ENCODE assay signal across 1 cellular context in the genomic region with DNA sequence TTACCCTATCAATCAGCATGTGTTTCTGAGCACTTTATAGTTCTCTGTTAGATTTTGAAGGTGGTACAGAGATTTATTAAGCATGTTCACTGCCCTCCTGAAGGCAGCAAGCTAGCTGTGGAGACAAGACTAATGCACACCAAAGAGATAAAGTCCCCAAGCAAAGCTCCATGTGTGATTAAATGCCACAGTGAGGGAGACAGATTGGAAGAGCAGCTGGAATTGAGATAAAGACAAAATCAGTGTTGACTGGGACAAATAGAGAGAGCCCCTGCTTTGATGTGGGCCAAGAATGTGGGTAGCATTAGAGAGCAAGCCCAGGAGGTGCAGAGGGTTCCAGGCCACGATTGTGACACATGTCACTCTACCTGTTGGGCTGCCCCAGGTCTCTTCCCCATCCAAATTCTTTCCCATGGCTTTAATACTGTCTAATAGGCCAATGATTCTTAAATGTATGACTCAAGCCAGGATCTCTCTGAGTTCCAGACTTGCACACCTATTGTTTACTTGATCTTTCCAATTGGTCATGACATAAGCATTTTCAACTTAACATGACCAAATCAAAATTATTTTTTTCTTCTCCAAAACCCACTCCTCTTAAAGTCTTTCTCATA.
TF ChIP-seq lines count a peak whose summit lies in the region.

No MANE protein-coding gene starts in this region.

TF ChIP-seq in GM23338, 12 proteins besides CTCF, POLR2A, EP300 and RAD21:
- TF ChIP-seq, protein P1, sequence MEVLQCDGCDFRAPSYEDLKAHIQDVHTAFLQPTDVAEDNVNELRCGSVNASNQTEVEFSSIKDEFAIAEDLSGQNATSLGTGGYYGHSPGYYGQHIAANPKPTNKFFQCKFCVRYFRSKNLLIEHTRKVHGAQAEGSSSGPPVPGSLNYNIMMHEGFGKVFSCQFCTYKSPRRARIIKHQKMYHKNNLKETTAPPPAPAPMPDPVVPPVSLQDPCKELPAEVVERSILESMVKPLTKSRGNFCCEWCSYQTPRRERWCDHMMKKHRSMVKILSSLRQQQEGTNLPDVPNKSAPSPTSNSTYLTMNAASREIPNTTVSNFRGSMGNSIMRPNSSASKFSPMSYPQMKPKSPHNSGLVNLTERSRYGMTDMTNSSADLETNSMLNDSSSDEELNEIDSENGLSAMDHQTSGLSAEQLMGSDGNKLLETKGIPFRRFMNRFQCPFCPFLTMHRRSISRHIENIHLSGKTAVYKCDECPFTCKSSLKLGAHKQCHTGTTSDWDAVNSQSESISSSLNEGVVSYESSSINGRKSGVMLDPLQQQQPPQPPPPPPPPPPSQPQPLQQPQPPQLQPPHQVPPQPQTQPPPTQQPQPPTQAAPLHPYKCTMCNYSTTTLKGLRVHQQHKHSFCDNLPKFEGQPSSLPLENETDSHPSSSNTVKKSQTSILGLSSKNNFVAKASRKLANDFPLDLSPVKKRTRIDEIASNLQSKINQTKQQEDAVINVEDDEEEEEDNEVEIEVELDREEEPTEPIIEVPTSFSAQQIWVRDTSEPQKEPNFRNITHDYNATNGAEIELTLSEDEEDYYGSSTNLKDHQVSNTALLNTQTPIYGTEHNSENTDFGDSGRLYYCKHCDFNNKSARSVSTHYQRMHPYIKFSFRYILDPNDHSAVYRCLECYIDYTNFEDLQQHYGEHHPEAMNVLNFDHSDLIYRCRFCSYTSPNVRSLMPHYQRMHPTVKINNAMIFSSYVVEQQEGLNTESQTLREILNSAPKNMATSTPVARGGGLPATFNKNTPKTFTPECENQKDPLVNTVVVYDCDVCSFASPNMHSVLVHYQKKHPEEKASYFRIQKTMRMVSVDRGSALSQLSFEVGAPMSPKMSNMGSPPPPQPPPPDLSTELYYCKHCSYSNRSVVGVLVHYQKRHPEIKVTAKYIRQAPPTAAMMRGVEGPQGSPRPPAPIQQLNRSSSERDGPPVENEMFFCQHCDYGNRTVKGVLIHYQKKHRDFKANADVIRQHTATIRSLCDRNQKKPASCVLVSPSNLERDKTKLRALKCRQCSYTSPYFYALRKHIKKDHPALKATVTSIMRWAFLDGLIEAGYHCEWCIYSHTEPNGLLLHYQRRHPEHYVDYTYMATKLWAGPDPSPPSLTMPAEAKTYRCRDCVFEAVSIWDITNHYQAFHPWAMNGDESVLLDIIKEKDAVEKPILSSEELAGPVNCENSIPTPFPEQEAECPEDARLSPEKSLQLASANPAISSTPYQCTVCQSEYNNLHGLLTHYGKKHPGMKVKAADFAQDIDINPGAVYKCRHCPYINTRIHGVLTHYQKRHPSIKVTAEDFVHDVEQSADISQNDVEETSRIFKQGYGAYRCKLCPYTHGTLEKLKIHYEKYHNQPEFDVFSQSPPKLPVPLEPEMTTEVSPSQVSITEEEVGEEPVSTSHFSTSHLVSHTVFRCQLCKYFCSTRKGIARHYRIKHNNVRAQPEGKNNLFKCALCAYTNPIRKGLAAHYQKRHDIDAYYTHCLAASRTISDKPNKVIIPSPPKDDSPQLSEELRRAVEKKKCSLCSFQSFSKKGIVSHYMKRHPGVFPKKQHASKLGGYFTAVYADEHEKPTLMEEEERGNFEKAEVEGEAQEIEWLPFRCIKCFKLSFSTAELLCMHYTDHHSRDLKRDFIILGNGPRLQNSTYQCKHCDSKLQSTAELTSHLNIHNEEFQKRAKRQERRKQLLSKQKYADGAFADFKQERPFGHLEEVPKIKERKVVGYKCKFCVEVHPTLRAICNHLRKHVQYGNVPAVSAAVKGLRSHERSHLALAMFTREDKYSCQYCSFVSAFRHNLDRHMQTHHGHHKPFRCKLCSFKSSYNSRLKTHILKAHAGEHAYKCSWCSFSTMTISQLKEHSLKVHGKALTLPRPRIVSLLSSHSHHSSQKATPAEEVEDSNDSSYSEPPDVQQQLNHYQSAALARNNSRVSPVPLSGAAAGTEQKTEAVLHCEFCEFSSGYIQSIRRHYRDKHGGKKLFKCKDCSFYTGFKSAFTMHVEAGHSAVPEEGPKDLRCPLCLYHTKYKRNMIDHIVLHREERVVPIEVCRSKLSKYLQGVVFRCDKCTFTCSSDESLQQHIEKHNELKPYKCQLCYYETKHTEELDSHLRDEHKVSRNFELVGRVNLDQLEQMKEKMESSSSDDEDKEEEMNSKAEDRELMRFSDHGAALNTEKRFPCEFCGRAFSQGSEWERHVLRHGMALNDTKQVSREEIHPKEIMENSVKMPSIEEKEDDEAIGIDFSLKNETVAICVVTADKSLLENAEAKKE (CRISPR knock-in tag; IDR thresholded peaks at IDR 0.05) = no peak
- TF ChIP-seq CREB1 (CRISPR knock-in tag; IDR thresholded peaks at IDR 0.05; ENCODE audit: low read depth) (no peak), NANOG (IDR thresholded peaks at IDR 0.05; ENCODE audit: borderline replicate concordance) (no peak), JUNB (IDR thresholded peaks at IDR 0.05; ENCODE audit: unreplicated experiment) (no peak), EZH2 (IDR thresholded peaks at IDR 0.05; ENCODE audit: low read depth, unreplicated experiment) (no peak), STAT1 (IDR thresholded peaks at IDR 0.05; ENCODE audit: unreplicated experiment) (no peak), ZNF331 (CRISPR knock-in tag; IDR thresholded peaks at IDR 0.05; ENCODE audit: low read depth) (no peak), EZH2phosphoT487 (IDR thresholded peaks at IDR 0.05; ENCODE audit: unreplicated experiment) (no peak), POLR2AphosphoS5 (IDR thresholded peaks at IDR 0.05; ENCODE audit: low read depth) (no peak), ZNF114 (CRISPR knock-in tag; IDR thresholded peaks at IDR 0.05) (no peak)
- TF ChIP-seq, protein P2, sequence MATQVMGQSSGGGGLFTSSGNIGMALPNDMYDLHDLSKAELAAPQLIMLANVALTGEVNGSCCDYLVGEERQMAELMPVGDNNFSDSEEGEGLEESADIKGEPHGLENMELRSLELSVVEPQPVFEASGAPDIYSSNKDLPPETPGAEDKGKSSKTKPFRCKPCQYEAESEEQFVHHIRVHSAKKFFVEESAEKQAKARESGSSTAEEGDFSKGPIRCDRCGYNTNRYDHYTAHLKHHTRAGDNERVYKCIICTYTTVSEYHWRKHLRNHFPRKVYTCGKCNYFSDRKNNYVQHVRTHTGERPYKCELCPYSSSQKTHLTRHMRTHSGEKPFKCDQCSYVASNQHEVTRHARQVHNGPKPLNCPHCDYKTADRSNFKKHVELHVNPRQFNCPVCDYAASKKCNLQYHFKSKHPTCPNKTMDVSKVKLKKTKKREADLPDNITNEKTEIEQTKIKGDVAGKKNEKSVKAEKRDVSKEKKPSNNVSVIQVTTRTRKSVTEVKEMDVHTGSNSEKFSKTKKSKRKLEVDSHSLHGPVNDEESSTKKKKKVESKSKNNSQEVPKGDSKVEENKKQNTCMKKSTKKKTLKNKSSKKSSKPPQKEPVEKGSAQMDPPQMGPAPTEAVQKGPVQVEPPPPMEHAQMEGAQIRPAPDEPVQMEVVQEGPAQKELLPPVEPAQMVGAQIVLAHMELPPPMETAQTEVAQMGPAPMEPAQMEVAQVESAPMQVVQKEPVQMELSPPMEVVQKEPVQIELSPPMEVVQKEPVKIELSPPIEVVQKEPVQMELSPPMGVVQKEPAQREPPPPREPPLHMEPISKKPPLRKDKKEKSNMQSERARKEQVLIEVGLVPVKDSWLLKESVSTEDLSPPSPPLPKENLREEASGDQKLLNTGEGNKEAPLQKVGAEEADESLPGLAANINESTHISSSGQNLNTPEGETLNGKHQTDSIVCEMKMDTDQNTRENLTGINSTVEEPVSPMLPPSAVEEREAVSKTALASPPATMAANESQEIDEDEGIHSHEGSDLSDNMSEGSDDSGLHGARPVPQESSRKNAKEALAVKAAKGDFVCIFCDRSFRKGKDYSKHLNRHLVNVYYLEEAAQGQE (IDR thresholded peaks at IDR 0.05; ENCODE audit: unreplicated experiment) = no peak
- TF ChIP-seq, protein P3, sequence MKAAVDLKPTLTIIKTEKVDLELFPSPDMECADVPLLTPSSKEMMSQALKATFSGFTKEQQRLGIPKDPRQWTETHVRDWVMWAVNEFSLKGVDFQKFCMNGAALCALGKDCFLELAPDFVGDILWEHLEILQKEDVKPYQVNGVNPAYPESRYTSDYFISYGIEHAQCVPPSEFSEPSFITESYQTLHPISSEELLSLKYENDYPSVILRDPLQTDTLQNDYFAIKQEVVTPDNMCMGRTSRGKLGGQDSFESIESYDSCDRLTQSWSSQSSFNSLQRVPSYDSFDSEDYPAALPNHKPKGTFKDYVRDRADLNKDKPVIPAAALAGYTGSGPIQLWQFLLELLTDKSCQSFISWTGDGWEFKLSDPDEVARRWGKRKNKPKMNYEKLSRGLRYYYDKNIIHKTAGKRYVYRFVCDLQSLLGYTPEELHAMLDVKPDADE (IDR thresholded peaks at IDR 0.05) = no peak
